9 cellular contexts compared by ENCODE assay signal in genomic region chr22:37559901-37560681, GRCh38. TPM values are rescaled to one million over a fixed set of nuclear protein-coding genes. Genes with fewer than 3 reads are reported as not detected.
DNase-seq lines count a peak whose midpoint lies in the region; ATAC-seq, FAIRE-seq and TF ChIP-seq lines count a peak whose summit lies in the region.
"Had no signal": no experiment of that assay in that cellular context is flagged by ENCODE, and none has a peak within 500 bp of the region (broad histone marks: within the 10 kb centered on the region; RNA-seq: fewer than 3 reads in every experiment).

TSS of gene CDC42EP1 (plus strand) at chr22:37560480. CDS start at chr22:37566350, 5,870 bp downstream.

- peak within 1 kb of the TSS; percentile 65 for H3K4me3 Mint-ChIP-seq in activated B cell treated with CpG ODN at 0.5 μM for 24 hours
- H3K4me3 Mint-ChIP-seq in natural killer cell treated with Interleukin-12 subunit alpha and Interleukin-12 subunit beta and Interleukin-15 and Interleukin-18, amount 100 ng/mL, for 72 hours, result peak within 1 kb of the TSS; percentile 76

- TF ChIP-seq CTCF in activated B cell treated with CpG ODN at 0.5 μM for 24 hours (IDR thresholded peaks at IDR 0.05), result no peak
- no peak for TF ChIP-seq CTCF in OCI-LY7 (conservative IDR thresholded peaks at IDR 0.05; ENCODE audit: low read length)

- ATAC-seq in activated B cell treated with CpG ODN at 0.5 μM for 24 hours (ENCODE audit: low read depth) (peak; percentile 41), GM18517 (IDR thresholded peaks at IDR 0.05; ENCODE audit: unreplicated experiment) (no peak), HG03442 (IDR thresholded peaks at IDR 0.05; ENCODE audit: unreplicated experiment) (no peak)
- peak; percentile 6 to 46 for ATAC-seq in natural killer cell treated with Interleukin-12 subunit alpha and Interleukin-12 subunit beta and Interleukin-15 and Interleukin-18, amount 100 ng/mL, for 72 hours

- no peaks in the 10 kb centered on the region for H3K79me2 ChIP-seq in OCI-LY7 (ENCODE audit: insufficient read depth, low read depth, low read length)

- H3K9me3 ChIP-seq in OCI-LY7 (ENCODE audit: low read length), result no peaks in the 10 kb centered on the region

- intact Hi-C loops in activated B cell treated with CpG ODN at 0.5 μM for 24 hours (cut with micrococcal nuclease) (no loop called here), OCI-LY7 (cut with micrococcal nuclease; ENCODE audit: unreplicated experiment) (no loop called here)

- H3K4me3 ChIP-seq in H7 (ENCODE audit: insufficient read depth, low read depth, low read length) (peak within 1 kb of the TSS; percentile 68), OCI-LY7 (ENCODE audit: low read depth, low read length, poor library complexity, severe bottlenecking) (no peak within 1 kb of the TSS)

- no peaks in the 10 kb centered on the region for H3K36me3 Mint-ChIP-seq in activated B cell treated with CpG ODN at 0.5 μM for 24 hours (ENCODE audit: low read depth)
- no peaks in the 10 kb centered on the region for H3K36me3 Mint-ChIP-seq in natural killer cell treated with Interleukin-12 subunit alpha and Interleukin-12 subunit beta and Interleukin-15 and Interleukin-18, amount 100 ng/mL, for 72 hours

- H3K27ac ChIP-seq in OCI-LY7 (ENCODE audit: low read depth, low read length, poor library complexity, severe bottlenecking), result no peak within 1 kb of the TSS

- no peak within 1 kb of the TSS for H2AFZ ChIP-seq in OCI-LY7 (ENCODE audit: low read length)

- H3K36me3 ChIP-seq in H7 (replicated peaks; ENCODE audit: control insufficient read depth, insufficient read depth, low read length), result no peaks in the 10 kb centered on the region
- H3K36me3 ChIP-seq in OCI-LY7 (ENCODE audit: insufficient read depth, low read length), result no peaks in the 10 kb centered on the region

- DNase-seq in H7, result peak; percentile 94
- DNase-seq in activated B cell treated with CpG ODN at 0.5 μM for 24 hours, result no peak
- DNase-seq in frontal cortex (ENCODE audit: low spot score in 2 of 2), result peak; percentile 87 to 89
- no peak for DNase-seq in natural killer cell treated with Interleukin-12 subunit alpha and Interleukin-12 subunit beta and Interleukin-15 and Interleukin-18, amount 100 ng/mL, for 72 hours (ENCODE audit: low spot score)
- DNase-seq in OCI-LY7 (ENCODE audit: low spot score), result no peak
- no peak for DNase-seq in NCI-H1092 (lab: John Stamatoyannopoulos, UW)

- no peaks in the 10 kb centered on the region for H3K9me2 ChIP-seq in OCI-LY7 (ENCODE audit: insufficient read depth, low read length)

- peaks cover 11% of the 10 kb centered on the region for H3K27me3 ChIP-seq in H7 (ENCODE audit: control insufficient read depth, insufficient read depth, low read length)

- POLR2A ChIA-PET in activated B cell treated with CpG ODN at 0.5 μM for 24 hours (lab: Charles Lee) (no interaction called here), OCI-LY7 (lab: Charles Lee) (no interaction called here)

- H3K4me1 Mint-ChIP-seq in activated B cell treated with CpG ODN at 0.5 μM for 24 hours, result peaks cover 17% of the 10 kb centered on the region
- H3K4me1 Mint-ChIP-seq in natural killer cell treated with Interleukin-12 subunit alpha and Interleukin-12 subunit beta and Interleukin-15 and Interleukin-18, amount 100 ng/mL, for 72 hours (ENCODE audit: low read depth in 2 of 2), result peaks cover 8 to 24% of the 10 kb centered on the region in 2 donors

- BruUV-seq in OCI-LY7 (replicated peaks; lab: Mats Ljungman, UMichigan), result no TSS peak

- CTCF ChIA-PET in activated B cell treated with CpG ODN at 0.5 μM for 24 hours (lab: Charles Lee), result interaction anchor here (11.7 kb wide), 1 partner anchor 16 kb away, joined by 255 read pairs; no protein-coding TSS in a partner anchor
- CTCF ChIA-PET in OCI-LY7 (lab: Charles Lee; ENCODE audit: unreplicated experiment), result no interaction called here

- H3K4me1 ChIP-seq in OCI-LY7 (ENCODE audit: insufficient read depth, low read length, poor library complexity, severe bottlenecking), result no peaks in the 10 kb centered on the region

- no peaks in the 10 kb centered on the region for H4K20me1 ChIP-seq in OCI-LY7 (ENCODE audit: insufficient read depth, low read length)

- peaks cover 42% of the 10 kb centered on the region for H3K27me3 Mint-ChIP-seq in activated B cell treated with CpG ODN at 0.5 μM for 24 hours
- H3K27me3 Mint-ChIP-seq in natural killer cell treated with Interleukin-12 subunit alpha and Interleukin-12 subunit beta and Interleukin-15 and Interleukin-18, amount 100 ng/mL, for 72 hours, result peaks cover 41 to 42% of the 10 kb centered on the region in 2 donors

- no peak within 1 kb of the TSS for H3K4me2 ChIP-seq in OCI-LY7 (ENCODE audit: low read length)

- no peak within 1 kb of the TSS for H3K27ac Mint-ChIP-seq in activated B cell treated with CpG ODN at 0.5 μM for 24 hours
- no peak within 1 kb of the TSS for H3K27ac Mint-ChIP-seq in natural killer cell treated with Interleukin-12 subunit alpha and Interleukin-12 subunit beta and Interleukin-15 and Interleukin-18, amount 100 ng/mL, for 72 hours

- no peaks in the 10 kb centered on the region for H3K9me3 Mint-ChIP-seq in activated B cell treated with CpG ODN at 0.5 μM for 24 hours
- H3K9me3 Mint-ChIP-seq in natural killer cell treated with Interleukin-12 subunit alpha and Interleukin-12 subunit beta and Interleukin-15 and Interleukin-18, amount 100 ng/mL, for 72 hours, result no peaks in the 10 kb centered on the region

- FAIRE-seq in frontal cortex (lab: Jason Lieb, UNC), result no peak
- FAIRE-seq: TTC549 had no signal

RNA-seq across cellular contexts. Expression of gene CDC42EP1, which starts in this region (rescaled TPM):
- total RNA-seq in H7 (2014; rRNA removed; shearing (Covaris generic)), result 13.3 and 22.5 TPM in 2 replicates
- total RNA-seq in activated B cell treated with CpG ODN at 0.5 μM for 24 hours (not detected in 2 replicates), frontal cortex (1.6 TPM), OCI-LY7 (2022) (not detected in 2 replicates)
- total RNA-seq in natural killer cell treated with Interleukin-12 subunit alpha and Interleukin-12 subunit beta and Interleukin-15 and Interleukin-18, amount 100 ng/mL, for 72 hours, result 1 to 10 TPM; 1.9 to 3.5 TPM
- not detected in 2 replicates for total RNA-seq in OCI-LY7 (2014; rRNA removed; shearing (Covaris generic))

Comparison
In these comparisons a context has a peak if more than half of its experiments do, and no peak if none do; other contexts are left out.
1. Peak in ATAC-seq in activated B cell treated with CpG ODN at 0.5 μM for 24 hours; RNA of the gene not detected or under 1 TPM.
2. DNase-seq: peak in H7 (single experiment) and frontal cortex (2 of 2); none in activated B cell treated with CpG ODN at 0.5 μM for 24 hours (single experiment), natural killer cell treated with Interleukin-12 subunit alpha and Interleukin-12 subunit beta and Interleukin-15 and Interleukin-18, amount 100 ng/mL, for 72 hours (single experiment), OCI-LY7 (single experiment) and NCI-H1092 (single experiment).
3. ATAC-seq: peak in natural killer cell treated with Interleukin-12 subunit alpha and Interleukin-12 subunit beta and Interleukin-15 and Interleukin-18, amount 100 ng/mL, for 72 hours (2 of 2); none in GM18517 (single experiment) and HG03442 (single experiment).